ENCODE assay signal across 9 cellular contexts in the genomic region with DNA sequence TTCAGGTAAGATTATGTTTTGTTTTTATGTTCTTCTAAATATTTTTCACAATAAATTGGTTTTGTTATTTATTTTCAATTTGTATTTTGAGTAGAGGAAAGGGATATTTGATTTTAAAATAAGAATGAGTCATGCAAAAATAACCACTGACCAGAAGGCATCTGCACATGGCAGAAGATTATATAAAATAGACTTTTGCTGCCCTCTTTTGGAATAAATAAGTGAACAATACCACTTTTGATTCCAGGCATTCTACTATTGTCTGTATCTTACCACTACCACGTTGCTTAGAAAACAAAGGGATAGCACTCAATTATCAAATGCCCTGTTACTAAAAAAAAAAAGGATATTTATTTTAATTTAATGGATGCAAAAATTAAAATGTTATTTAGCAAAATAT.
DNase-seq lines count a peak whose midpoint lies in the region; ATAC-seq and TF ChIP-seq lines count a peak whose summit lies in the region.
"Had no signal": no experiment of that assay in that cellular context is flagged by ENCODE, and none has a peak within 500 bp of the region (broad histone marks: within the 10 kb centered on the region; RNA-seq: fewer than 3 reads in every experiment).

No MANE protein-coding gene starts in this region.

- H2BK120ac ChIP-seq in mesenchymal stem cell (ENCODE audit: low read depth, low read length): no peak overlapping the region

- no peak overlapping the region for H3K27ac Mint-ChIP-seq in T-helper 17 cell
- H3K27ac Mint-ChIP-seq: activated CD4-positive, alpha-beta T cell treated with anti-CD3 and anti-CD28 coated beads, Interleukin-2, amount 10 ng/mL, durations not matched to agents 7 days and 5 days had no signal

- TF ChIP-seq CTCF in omental fat pad (IDR thresholded peaks at IDR 0.05): no peak

- H3K23ac ChIP-seq in mesenchymal stem cell (ENCODE audit: low read length in 2 of 2): no peak overlapping the region

- H3K36me3 Mint-ChIP-seq in T-helper 17 cell (ENCODE audit: low read depth): no peaks in the 10 kb centered on the region

- no peak overlapping the region for H2AFZ ChIP-seq in mesenchymal stem cell (ENCODE audit: low read depth, low read length)

- no peak overlapping the region for H3K9ac ChIP-seq in mesenchymal stem cell (ENCODE audit: low read length)

- H4K8ac ChIP-seq in mesenchymal stem cell (ENCODE audit: low read length): no peak overlapping the region

- H3K14ac ChIP-seq in mesenchymal stem cell (ENCODE audit: low read length in 2 of 2): no peak overlapping the region

- H3K36me3 ChIP-seq in mesenchymal stem cell (ENCODE audit: control insufficient read depth in 1 of 2, insufficient read depth in 2 of 2, low read depth in 1 of 2, low read length in 2 of 2): no peaks in the 10 kb centered on the region

- no peaks in the 10 kb centered on the region for H3K79me1 ChIP-seq in mesenchymal stem cell (replicated peaks; ENCODE audit: low read length, poor library complexity, severe bottlenecking)

- no peak overlapping the region for H3K4ac ChIP-seq in mesenchymal stem cell (ENCODE audit: low read depth in 1 of 2, low read length in 2 of 2)

- no peak overlapping the region for H3K18ac ChIP-seq in mesenchymal stem cell (ENCODE audit: low read depth in 1 of 2, low read length in 2 of 2)

- DNase-seq in DMS53 treated with DMSO at 0.1 percent for 48 hours (lab: John Stamatoyannopoulos, UW; ENCODE audit: unreplicated experiment) (peak; percentile 78), NCI-H1105 treated with DMSO at 0.1 percent for 48 hours (lab: John Stamatoyannopoulos, UW) (peak; percentile 90), RPMI7951 (ENCODE audit: low read depth) (peak; percentile 27), mesenchymal stem cell (peak; percentile 35), 8988T (no peak), T-helper 17 cell (no peak), activated gamma-delta T cell (lab: John Stamatoyannopoulos, UW) (no peak), omental fat pad (ENCODE audit: low spot score) (no peak)
- DNase-seq: activated CD4-positive, alpha-beta T cell treated with anti-CD3 and anti-CD28 coated beads, Interleukin-2, amount 10 ng/mL, durations not matched to agents 7 days and 5 days had no signal

- no CpG with 5 or more reads among the region's 1 CpG for WGBS in mesenchymal stem cell

- no peaks in the 10 kb centered on the region for H3K4me1 Mint-ChIP-seq in T-helper 17 cell
- H3K4me1 Mint-ChIP-seq: activated CD4-positive, alpha-beta T cell treated with anti-CD3 and anti-CD28 coated beads, Interleukin-2, amount 10 ng/mL, durations not matched to agents 7 days and 5 days had no signal

- H2AK5ac ChIP-seq in mesenchymal stem cell (ENCODE audit: low read length, severe bottlenecking): no peak overlapping the region

- no peak overlapping the region for H3K27ac ChIP-seq in mesenchymal stem cell (ENCODE audit: low read length, poor library complexity, severe bottlenecking)

- no peak overlapping the region for H3K4me2 ChIP-seq in mesenchymal stem cell (ENCODE audit: low read length, poor library complexity, severe bottlenecking)

- H2BK12ac ChIP-seq in mesenchymal stem cell (ENCODE audit: low read length in 2 of 2): no peak overlapping the region

- H3K9me3 ChIP-seq in mesenchymal stem cell (ENCODE audit: control insufficient read depth, low read length) (no peaks in the 10 kb centered on the region), T-helper 17 cell (ENCODE audit: control insufficient read depth, low read length, poor library complexity, severe bottlenecking) (no peaks in the 10 kb centered on the region)

- H3K27me3 Mint-ChIP-seq in T-helper 17 cell: peaks cover 17% of the 10 kb centered on the region

- no peaks in the 10 kb centered on the region for H3K4me1 ChIP-seq in mesenchymal stem cell (ENCODE audit: control insufficient read depth, insufficient read depth, low read depth, low read length)

- no peak overlapping the region for H2BK15ac ChIP-seq in mesenchymal stem cell (ENCODE audit: low read depth, poor library complexity, severe bottlenecking)

- no peak overlapping the region for H3K4me3 Mint-ChIP-seq in T-helper 17 cell
- H3K4me3 Mint-ChIP-seq: activated CD4-positive, alpha-beta T cell treated with anti-CD3 and anti-CD28 coated beads, Interleukin-2, amount 10 ng/mL, durations not matched to agents 7 days and 5 days had no signal

- no peak overlapping the region for H2BK5ac ChIP-seq in mesenchymal stem cell (ENCODE audit: low read depth, low read length, poor library complexity, severe bottlenecking)

- peaks cover 0 to 15% of the 10 kb centered on the region in 2 experiments for H3K27me3 ChIP-seq in mesenchymal stem cell (ENCODE audit: control insufficient read depth in 1 of 2, insufficient read depth in 1 of 2, low read length in 2 of 2)

- no peak overlapping the region for H3K4me3 ChIP-seq in mesenchymal stem cell (ENCODE audit: insufficient read depth in 1 of 2, low read depth in 1 of 2, low read length in 2 of 2)

- ATAC-seq in T-helper 17 cell (no peak), omental fat pad (ENCODE audit: low FRiP score) (no peak)

- no peak overlapping the region for H4K91ac ChIP-seq in mesenchymal stem cell (ENCODE audit: low read length)

Comparison
In these comparisons a context has a peak if more than half of its experiments do, and no peak if none do; other contexts are left out.
1. DNase-seq: peak in DMS53 treated with DMSO at 0.1 percent for 48 hours (single experiment), NCI-H1105 treated with DMSO at 0.1 percent for 48 hours (single experiment), RPMI7951 (single experiment) and mesenchymal stem cell (single experiment); none in 8988T (single experiment), T-helper 17 cell (0 of 3), activated gamma-delta T cell (single experiment) and omental fat pad (single experiment).